ENCODE assay signal across 8 cellular contexts in the genomic region with DNA sequence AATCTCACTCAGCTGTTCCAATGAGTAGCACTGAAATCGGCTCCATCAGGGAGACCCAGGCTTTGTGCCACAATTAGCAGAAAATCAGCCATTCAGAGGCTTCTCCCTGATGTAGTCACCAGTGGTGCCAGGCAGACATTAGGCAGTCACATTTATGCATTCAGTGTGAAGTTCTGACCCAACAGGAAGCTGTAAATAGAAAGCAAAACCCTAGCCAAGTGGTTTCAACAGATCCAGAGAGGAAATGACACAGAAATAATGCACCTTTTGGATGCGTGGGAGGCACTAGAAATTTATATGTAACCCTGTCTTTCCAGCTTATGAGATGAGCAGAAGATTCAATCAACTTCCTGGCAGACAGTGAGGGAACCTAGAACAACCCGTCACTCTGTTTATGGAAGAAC.
DNase-seq lines count a peak whose midpoint lies in the region; ATAC-seq and TF ChIP-seq lines count a peak whose summit lies in the region.

No MANE protein-coding gene starts in this region.

- H3K27ac Mint-ChIP-seq in CD14-positive monocyte = peak overlapping the region; percentile 66 to 84 (median 73)

- H3K36me3 ChIP-seq in MM.1S (replicated peaks; ENCODE audit: insufficient read depth, low read length) = no peaks in the 10 kb centered on the region
- no peaks in the 10 kb centered on the region for H3K36me3 ChIP-seq in esophagus squamous epithelium
- no peaks in the 10 kb centered on the region for H3K36me3 ChIP-seq in spleen
- no peaks in the 10 kb centered on the region for H3K36me3 ChIP-seq in gastrocnemius medialis

- H3F3A ChIP-seq in MM.1S (ENCODE audit: insufficient read depth, low read length) = no peaks in the 10 kb centered on the region

- peaks cover 0 to 2% (median 0%) of the 10 kb centered on the region in 3 donors for H3K27me3 Mint-ChIP-seq in CD14-positive monocyte (ENCODE audit: low read depth in 3 of 3)

- no peak overlapping the region for H3K27ac ChIP-seq in MM.1S (ENCODE audit: low read length)
- H3K27ac ChIP-seq in esophagus squamous epithelium = peak overlapping the region; percentile 21 to 69 (median 58)
- H3K27ac ChIP-seq in spleen = peak overlapping the region in 6 of 8 donors; percentile 34 to 74 (median 57)
- peak overlapping the region in 2 of 4 donors; percentile 42 to 64 for H3K27ac ChIP-seq in gastrocnemius medialis

- no peaks in the 10 kb centered on the region for H4K20me1 ChIP-seq in MM.1S (ENCODE audit: insufficient read depth, low read length)

- no peak overlapping the region for H2AFZ ChIP-seq in MM.1S (ENCODE audit: low read length)

- H3K4me1 Mint-ChIP-seq in CD14-positive monocyte = peaks cover 20% of the 10 kb centered on the region

- TF ChIP-seq POLR2A in esophagus squamous epithelium (IDR thresholded peaks at IDR 0.05) (no peak), spleen (IDR thresholded peaks at IDR 0.05) (no peak), gastrocnemius medialis (IDR thresholded peaks at IDR 0.05) (no peak)

- H3K9me3 Mint-ChIP-seq in CD14-positive monocyte = peaks cover 0 to 18% (median 3%) of the 10 kb centered on the region in 7 donors

- in situ Hi-C loops in gastrocnemius medialis (cut with MboI; ENCODE audit: low sequenced_read_pairs in 4 of 4) = no loop called here

- H3K4me3 ChIP-seq in MM.1S (ENCODE audit: low read length) = no peak overlapping the region
- no peak overlapping the region for H3K4me3 ChIP-seq in esophagus squamous epithelium
- H3K4me3 ChIP-seq in spleen = peak overlapping the region in 1 of 8 donors; percentile 4
- H3K4me3 ChIP-seq in gastrocnemius medialis = no peak overlapping the region

- no peak overlapping the region for H3K9ac ChIP-seq in MM.1S (ENCODE audit: low read length)

- H3K79me2 ChIP-seq in MM.1S (ENCODE audit: low read length) = no peaks in the 10 kb centered on the region

- DNase-seq in CD14-positive monocyte (ENCODE audit: low spot score) (peak; percentile 59), MM.1S (peak; percentile 16), esophagus squamous epithelium (lab: John Stamatoyannopoulos, UW) (no peak), spleen (no peak), NCI-H774 (lab: John Stamatoyannopoulos, UW) (no peak), gastrocnemius medialis (no peak), SW 1271 (lab: John Stamatoyannopoulos, UW) (no peak)

- H3K9me3 ChIP-seq in MM.1S (replicated peaks; ENCODE audit: insufficient read depth, low read length) (no peaks in the 10 kb centered on the region), esophagus squamous epithelium (peaks cover 0 to 6% (median 0%) of the 10 kb centered on the region in 3 donors), spleen (peaks cover 0 to 7% (median 0%) of the 10 kb centered on the region in 8 donors), gastrocnemius medialis (no peaks in the 10 kb centered on the region)

- no peaks in the 10 kb centered on the region for H3K9me2 ChIP-seq in MM.1S (replicated peaks; ENCODE audit: insufficient read depth, low read length)

- ATAC-seq in GM19468 (IDR thresholded peaks at IDR 0.05; ENCODE audit: extremely low read depth, unreplicated experiment) = peak; percentile 50
- ATAC-seq in gastrocnemius medialis = no peak

- no peaks in the 10 kb centered on the region for H3K4me1 ChIP-seq in MM.1S (ENCODE audit: low read length)
- peaks cover 0 to 14% (median 4%) of the 10 kb centered on the region in 3 donors for H3K4me1 ChIP-seq in esophagus squamous epithelium
- H3K4me1 ChIP-seq in spleen = peaks cover 0 to 20% (median 12%) of the 10 kb centered on the region in 6 donors
- peaks cover 6 to 17% of the 10 kb centered on the region in 2 donors for H3K4me1 ChIP-seq in gastrocnemius medialis

- H3K27me3 ChIP-seq in MM.1S (replicated peaks; ENCODE audit: insufficient read depth, low read length) (no peaks in the 10 kb centered on the region), esophagus squamous epithelium (no peaks in the 10 kb centered on the region), spleen (replicated peaks in 1 of 7) (no peaks in the 10 kb centered on the region), gastrocnemius medialis (no peaks in the 10 kb centered on the region)

- peak overlapping the region in 1 of 2 donors; percentile 41 for H3K4me3 Mint-ChIP-seq in CD14-positive monocyte

- intact Hi-C loops in CD14-positive monocyte (cut with micrococcal nuclease) (loop anchor here in 1 of 2 donors (10.0 kb wide), 1 partner anchor 69 kb away; no protein-coding TSS in a partner anchor), esophagus squamous epithelium (cut with DNase I) (no loop called here), spleen (cut with DNase I; ENCODE audit: low total_unique reads) (no loop called here), gastrocnemius medialis (cut with DNase I; ENCODE audit: low total_unique reads) (loop anchor here (5.0 to 10.0 kb wide), 2 partner anchors 191 to 279 kb away; partner anchors contain the start of gene PDE1C)

- TF ChIP-seq CTCF in CD14-positive monocyte (IDR thresholded peaks at IDR 0.05) = no peak
- no peak for TF ChIP-seq CTCF in MM.1S (IDR thresholded peaks at IDR 0.05; ENCODE audit: low read length)
- no peak for TF ChIP-seq CTCF in esophagus squamous epithelium (IDR thresholded peaks at IDR 0.05)
- TF ChIP-seq CTCF in spleen (IDR thresholded peaks at IDR 0.05 in 8 of 11, conservative IDR thresholded peaks at IDR 0.05 in 3 of 11) = no peak
- no peak for TF ChIP-seq CTCF in gastrocnemius medialis (IDR thresholded peaks at IDR 0.05 in 4 of 5, conservative IDR thresholded peaks at IDR 0.05 in 1 of 5)

- no peak overlapping the region for H3K4me2 ChIP-seq in MM.1S (ENCODE audit: low read depth, low read length)

- H3K36me3 Mint-ChIP-seq in CD14-positive monocyte = no peaks in the 10 kb centered on the region

- WGBS in esophagus squamous epithelium, 2 donors = 9 to 20% methylated on average over 2 to 3 of the region's 3 CpGs
- 29 to 41% (median 35%) methylated on average over 3 of the region's 3 CpGs for WGBS in spleen, 5 donors

Comparison
In these comparisons a context has a peak if more than half of its experiments do, and no peak if none do; other contexts are left out.
1. DNase-seq: peak in CD14-positive monocyte (single experiment) and MM.1S (single experiment); none in esophagus squamous epithelium (single experiment), spleen (single experiment), NCI-H774 (single experiment), gastrocnemius medialis (0 of 2) and SW 1271 (0 of 2).